Comparison of ENCODE assay signal across 12 cellular contexts in the genomic region with DNA sequence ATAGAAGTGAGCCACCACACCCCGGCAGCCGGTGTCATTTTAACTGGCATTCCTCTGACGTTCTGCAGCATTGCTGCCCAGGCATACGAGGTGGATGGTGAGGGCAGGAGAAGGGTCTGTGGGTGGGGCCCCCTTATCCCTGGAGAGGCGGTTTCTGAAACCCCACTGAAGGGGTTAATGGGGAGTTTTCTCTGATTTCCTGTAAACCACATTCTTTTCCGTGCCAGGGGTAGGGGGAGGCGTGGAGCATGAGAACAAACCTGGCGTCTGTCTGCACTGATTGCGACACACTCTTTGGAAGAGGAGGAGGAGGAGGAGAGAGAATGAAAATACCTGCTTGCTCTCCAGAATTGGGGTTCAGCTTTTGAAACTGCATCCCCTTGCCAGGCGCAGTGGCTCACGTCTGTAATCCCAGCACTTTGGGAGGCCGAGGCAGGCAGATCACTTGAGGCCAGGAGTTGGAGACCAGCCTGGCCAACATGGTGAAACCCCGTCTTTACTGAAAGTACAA. TPM values are rescaled to one million over a fixed set of nuclear protein-coding genes. Genes with fewer than 3 reads are reported as not detected.
A peak's percentile ranks its signal among the peaks of the same experiment; 100 is the strongest.
DNase-seq lines count a peak whose midpoint lies in the region; ATAC-seq and TF ChIP-seq lines count a peak whose summit lies in the region.
"Had no signal": no experiment of that assay in that cellular context is flagged by ENCODE, and none has a peak within 500 bp of the region (broad histone marks: within the 10 kb centered on the region; RNA-seq: fewer than 3 reads in every experiment).

No MANE protein-coding gene starts in this region.

- no peak for TF ChIP-seq POLR2A in transverse colon (IDR thresholded peaks at IDR 0.05)

- H3K4me1 ChIP-seq in lower lobe of right lung (peaks cover 54% of the 10 kb centered on the region), transverse colon (peaks cover 0 to 15% (median 0%) of the 10 kb centered on the region in 4 donors)

- H3K4me3 ChIP-seq in coronary artery = peak overlapping the region; percentile 42
- peak overlapping the region; percentile 8 for H3K4me3 ChIP-seq in lower lobe of right lung
- no peak overlapping the region for H3K4me3 ChIP-seq in transverse colon
- H3K4me3 ChIP-seq: heart left ventricle, SK-N-MC had no signal

- no peak for TF ChIP-seq EP300 in transverse colon (IDR thresholded peaks at IDR 0.05; ENCODE audit: low read depth)

- TF ChIP-seq CTCF in coronary artery (IDR thresholded peaks at IDR 0.05) (no peak), lower lobe of right lung (IDR thresholded peaks at IDR 0.05) (no peak), transverse colon (IDR thresholded peaks at IDR 0.05) (no peak)

- intact Hi-C loops in lower lobe of right lung (cut with DNase I) (no loop called here), transverse colon (cut with DNase I; ENCODE audit: low total_unique reads) (no loop called here)

- H3K9me3 ChIP-seq in lower lobe of right lung (no peaks in the 10 kb centered on the region), transverse colon (no peaks in the 10 kb centered on the region)

- H3K36me3 ChIP-seq in lower lobe of right lung = peaks cover 2% of the 10 kb centered on the region
- no peaks in the 10 kb centered on the region for H3K36me3 ChIP-seq in transverse colon
- H3K36me3 ChIP-seq: heart left ventricle had no signal

- in situ Hi-C loops in transverse colon (cut with MboI; ENCODE audit: low pct_ligation_motif_present in 1 of 4, low pct_unique_long_range_greater_than_20kb in 1 of 4, low sequenced_read_pairs in 3 of 4) = loop anchor here in 1 of 4 donors (25.0 kb wide), 1 partner anchor 139 kb away; no protein-coding TSS in a partner anchor

- peak; percentile 59 for DNase-seq in HK-2 (ENCODE audit: unreplicated experiment)
- no peak for DNase-seq in coronary artery (ENCODE audit: low spot score)
- DNase-seq in lower lobe of right lung = peak; percentile 65
- no peak for DNase-seq in transverse colon
- DNase-seq: NCI-H1694 had no signal

- ATAC-seq in lower lobe of right lung = peak; percentile 53 to 58
- no peak for ATAC-seq in GM19328 (IDR thresholded peaks at IDR 0.05; ENCODE audit: unreplicated experiment)
- no peak for ATAC-seq in GM21447 (IDR thresholded peaks at IDR 0.05; ENCODE audit: unreplicated experiment)
- ATAC-seq in HG03196 (IDR thresholded peaks at IDR 0.05; ENCODE audit: unreplicated experiment) = no peak
- ATAC-seq in HG03139 (IDR thresholded peaks at IDR 0.05; ENCODE audit: unreplicated experiment) = no peak

- H3K27ac ChIP-seq in coronary artery (peak overlapping the region in 1 of 2 donors; percentile 70), lower lobe of right lung (peak overlapping the region; percentile 76), transverse colon (peak overlapping the region; percentile 26 to 43 (median 38))
- H3K27ac ChIP-seq: SK-N-MC had no signal

- H3K27me3 ChIP-seq in lower lobe of right lung (ENCODE audit: low read depth) (no peaks in the 10 kb centered on the region), transverse colon (no peaks in the 10 kb centered on the region)

- WGBS in transverse colon (ENCODE audit: low coverage in 1 of 2), 2 donors = 44% methylated on average over 13 of the region's 13 CpGs; no CpG with 5 or more reads in 1 of the 2 donors

RNA-seq across cellular contexts. Expression of a gene that starts 2.7 kb away (rescaled TPM):
- total RNA-seq in lower lobe of right lung = 1,321 TPM
- 100 to 1,000 TPM in 3 of 4 donors, 10 to 100 TPM in 1; 50.1 to 351 (median 194) TPM for total RNA-seq in transverse colon

RNA-seq across cellular contexts. Expression of a gene that starts 14.2 kb away (rescaled TPM):
- total RNA-seq in lower lobe of right lung = 87.0 TPM
- total RNA-seq in transverse colon = 100 to 1,000 TPM in 2 of 4 donors, 10 to 100 TPM in 2; 38.0 to 118 (median 90.6) TPM

RNA-seq across cellular contexts. Expression of a gene that starts 16.3 kb away (rescaled TPM):
- total RNA-seq in lower lobe of right lung = 65.8 TPM
- total RNA-seq in transverse colon = 100 to 1,000 TPM in 1 of 4 donors, 10 to 100 TPM in 3; 55.5 to 227 (median 78.8) TPM

RNA-seq across cellular contexts. Expression of a gene that starts 44.1 kb away (rescaled TPM):
- total RNA-seq in lower lobe of right lung = 21.2 TPM
- total RNA-seq in transverse colon = 100 to 1,000 TPM in 1 of 4 donors, 10 to 100 TPM in 3; 41.4 to 127 (median 55.5) TPM
- total RNA-seq: osteocyte had no signal

RNA-seq across cellular contexts. Expression of a gene that starts 49.3 kb away (rescaled TPM):
- total RNA-seq in lower lobe of right lung (36.2 TPM), transverse colon (10 to 100 TPM in 1 of 4 donors, 1 to 10 TPM in 2, under 1 TPM in 1; 0.60 to 10.8 (median 6.0) TPM)
- total RNA-seq: osteocyte had no signal

Comparison
In these comparisons a context has a peak if more than half of its experiments do, and no peak if none do; other contexts are left out.
1. DNase-seq: peak in HK-2 (single experiment) and lower lobe of right lung (single experiment); none in coronary artery (single experiment) and transverse colon (single experiment).
2. H3K4me3 ChIP-seq: peak in coronary artery (single experiment) and lower lobe of right lung (single experiment); none in transverse colon (0 of 4).
3. ATAC-seq: peak in lower lobe of right lung (2 of 2); none in GM19328 (single experiment), GM21447 (single experiment), HG03196 (single experiment) and HG03139 (single experiment).